ENCODE assay signal across 22 cellular contexts in the genomic region with DNA sequence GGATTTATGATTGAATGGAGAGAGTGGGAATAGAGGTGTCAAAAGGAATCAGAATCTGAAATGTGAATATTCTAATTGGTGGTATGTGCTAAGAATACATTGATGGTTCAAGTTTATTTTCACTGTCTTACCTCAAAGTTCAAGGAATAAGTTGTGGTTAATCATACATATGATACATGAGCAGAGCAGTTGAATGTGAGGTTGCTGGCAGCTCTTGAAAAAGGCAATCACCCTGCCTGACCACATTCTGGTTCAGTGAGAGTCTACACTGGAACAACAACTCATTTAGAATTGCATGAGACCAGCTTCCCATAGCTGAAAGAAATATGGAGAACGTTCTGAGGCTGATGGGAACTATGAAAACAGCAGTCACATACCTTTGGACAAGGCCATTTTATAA.
DNase-seq lines count a peak whose midpoint lies in the region; ATAC-seq, FAIRE-seq and TF ChIP-seq lines count a peak whose summit lies in the region.
"Had no signal": no experiment of that assay in that cellular context is flagged by ENCODE, and none has a peak within 500 bp of the region (broad histone marks: within the 10 kb centered on the region; RNA-seq: fewer than 3 reads in every experiment).

No MANE protein-coding gene starts in this region.

- no peak for TF ChIP-seq POLR2A in GM12892 (IDR thresholded peaks at IDR 0.05; ENCODE audit: low read depth, low read length)

- H3K9ac ChIP-seq in adipocyte (ENCODE audit: low read length) (no peak overlapping the region), skeletal muscle satellite cell (ENCODE audit: low read depth, low read length) (peak overlapping the region; percentile 55)
- H3K9ac ChIP-seq: KMS-11, parathyroid adenoma had no signal

- H4K20me1 ChIP-seq in GM23338 (replicated peaks; ENCODE audit: insufficient read depth), result no peaks in the 10 kb centered on the region

- H2AFZ ChIP-seq in GM23338, result peak overlapping the region; percentile 63; the same call in 1 of the 2 replicates
- H2AFZ ChIP-seq: parathyroid adenoma had no signal

- H3K4me3 Mint-ChIP-seq in GM23338, result no peak overlapping the region
- H3K4me3 Mint-ChIP-seq: activated T-cell treated with anti-CD3 and anti-CD28 coated beads, Interleukin-2, amount 50 U/mL, for 24 hours; B cell had no signal

- H3K36me3 ChIP-seq in GM23338 (ENCODE audit: insufficient read depth) (no peaks in the 10 kb centered on the region), adipocyte (ENCODE audit: control insufficient read depth, insufficient read depth, low read length, severe bottlenecking) (no peaks in the 10 kb centered on the region), skeletal muscle satellite cell (ENCODE audit: insufficient read depth, low read length) (no peaks in the 10 kb centered on the region)
- H3K36me3 ChIP-seq: cardiac muscle cell had no signal

- H3K79me2 ChIP-seq in GM23338 (replicated peaks; ENCODE audit: insufficient read depth), result no peaks in the 10 kb centered on the region
- H3K79me2 ChIP-seq: parathyroid adenoma had no signal

- no peak overlapping the region for H3K27ac Mint-ChIP-seq in GM23338
- H3K27ac Mint-ChIP-seq: activated T-cell treated with anti-CD3 and anti-CD28 coated beads, Interleukin-2, amount 50 U/mL, for 24 hours; B cell had no signal

- ATAC-seq in GM23338, result no peak
- ATAC-seq: left ventricle myocardium superior, Panc1 had no signal

- H3K36me3 Mint-ChIP-seq in GM23338 (ENCODE audit: low read depth), result no peaks in the 10 kb centered on the region

- DNase-seq in GM23338 (ENCODE audit: low spot score), result no peak
- DNase-seq in adipocyte (ENCODE audit: low read depth), result peak; percentile 67
- DNase-seq in fibroblast of the aortic adventitia (ENCODE audit: low read depth), result peak; percentile 73
- DNase-seq in posterior vena cava (ENCODE audit: low spot score), result no peak
- no peak for DNase-seq in head of caudate nucleus
- DNase-seq in GM12892 (ENCODE audit: insufficient read length), result no peak
- DNase-seq in NCI-H187 (lab: John Stamatoyannopoulos, UW), result no peak
- DNase-seq: activated CD4-positive, alpha-beta T cell treated with anti-CD3 and anti-CD28 coated beads, Interleukin-2, amount 50 U/mL, for 4 hours; activated naive CD4-positive, alpha-beta T cell treated with anti-CD3 and anti-CD28 coated beads, Interleukin-2, amount 50 U/mL, for 16 hours; activated T-cell treated with anti-CD3 and anti-CD28 coated beads, Interleukin-2, amount 50 U/mL, for 24 hours; GOT3; left ventricle myocardium superior; NCI-H1105; NCI-H748 treated with DMSO at 0.1 percent for 48 hours; SW 1271 had no signal

- no peak for FAIRE-seq in GM12892 (lab: Jason Lieb, UNC)

- H3K27ac ChIP-seq in GM23338 (ENCODE audit: low read depth), result no peak overlapping the region
- H3K27ac ChIP-seq: cardiac muscle cell, KMS-11, parathyroid adenoma had no signal

- H3K9me2 ChIP-seq in GM23338 (ENCODE audit: insufficient read depth), result peaks cover 12% of the 10 kb centered on the region

- intact Hi-C loops in posterior vena cava (cut with DNase I) (no loop called here), head of caudate nucleus (cut with DNase I) (no loop called here)

- no peaks in the 10 kb centered on the region for H3K27me3 ChIP-seq in GM23338 (ENCODE audit: insufficient read depth)
- no peaks in the 10 kb centered on the region for H3K27me3 ChIP-seq in adipocyte (replicated peaks; ENCODE audit: control insufficient read depth, insufficient read depth, low read length)
- no peaks in the 10 kb centered on the region for H3K27me3 ChIP-seq in skeletal muscle satellite cell (ENCODE audit: control insufficient read depth, insufficient read depth, low read length)
- H3K27me3 ChIP-seq: cardiac muscle cell had no signal

- no peaks in the 10 kb centered on the region for H3K9me3 Mint-ChIP-seq in GM23338
- H3K9me3 Mint-ChIP-seq: activated T-cell treated with anti-CD3 and anti-CD28 coated beads, Interleukin-2, amount 50 U/mL, for 24 hours had no signal

- no peaks in the 10 kb centered on the region for H3K4me1 ChIP-seq in GM23338 (ENCODE audit: insufficient read depth)
- H3K4me1 ChIP-seq in adipocyte (ENCODE audit: control insufficient read depth, insufficient read depth, low read length), result peaks cover 17% of the 10 kb centered on the region
- H3K4me1 ChIP-seq in skeletal muscle satellite cell (ENCODE audit: control insufficient read depth, insufficient read depth, low read length), result peaks cover 49% of the 10 kb centered on the region
- H3K4me1 ChIP-seq: parathyroid adenoma had no signal

- H3K4me3 ChIP-seq in GM23338 (no peak overlapping the region), adipocyte (ENCODE audit: low read length) (no peak overlapping the region), fibroblast of the aortic adventitia (ENCODE audit: low read depth, low read length) (no peak overlapping the region), skeletal muscle satellite cell (ENCODE audit: low read length) (no peak overlapping the region)
- H3K4me3 ChIP-seq: cardiac muscle cell, smooth muscle cell had no signal

- TF ChIP-seq CTCF in GM23338 (conservative IDR thresholded peaks at IDR 0.05; ENCODE audit: low read depth in 2 of 2) (no peak), fibroblast of the aortic adventitia (IDR thresholded peaks at IDR 0.05; ENCODE audit: insufficient read depth, low read length) (no peak)

- H3K4me1 Mint-ChIP-seq in GM23338, result no peaks in the 10 kb centered on the region
- H3K4me1 Mint-ChIP-seq: B cell had no signal

- no peaks in the 10 kb centered on the region for H3K9me3 ChIP-seq in adipocyte (ENCODE audit: control insufficient read depth, low read length)
- H3K9me3 ChIP-seq in skeletal muscle satellite cell (replicated peaks; ENCODE audit: low read length), result no peaks in the 10 kb centered on the region

- no peak overlapping the region for H3K4me2 ChIP-seq in GM23338
- H3K4me2 ChIP-seq in skeletal muscle satellite cell (ENCODE audit: low read length), result peak overlapping the region; percentile 7
- H3K4me2 ChIP-seq: KMS-11, smooth muscle cell had no signal

- peaks cover 5% of the 10 kb centered on the region for H3K27me3 Mint-ChIP-seq in GM23338 (ENCODE audit: insufficient read depth, low read depth, poor library complexity)

- no peaks in the 10 kb centered on the region for H3F3A ChIP-seq in GM23338 (replicated peaks; ENCODE audit: low read depth)

TF ChIP-seq in GM23338, 12 proteins besides CTCF, POLR2A, EP300 and RAD21 (continues in another document):
- TF ChIP-seq ZNF114 (CRISPR knock-in tag; IDR thresholded peaks at IDR 0.05) (no peak), NANOG (IDR thresholded peaks at IDR 0.05; ENCODE audit: borderline replicate concordance) (no peak), CREB1 (CRISPR knock-in tag; IDR thresholded peaks at IDR 0.05; ENCODE audit: low read depth) (no peak), EZH2 (IDR thresholded peaks at IDR 0.05; ENCODE audit: low read depth, unreplicated experiment) (no peak), POLR2AphosphoS5 (IDR thresholded peaks at IDR 0.05; ENCODE audit: low read depth) (no peak), EZH2phosphoT487 (IDR thresholded peaks at IDR 0.05; ENCODE audit: unreplicated experiment) (no peak)
- TF ChIP-seq, protein P1, sequence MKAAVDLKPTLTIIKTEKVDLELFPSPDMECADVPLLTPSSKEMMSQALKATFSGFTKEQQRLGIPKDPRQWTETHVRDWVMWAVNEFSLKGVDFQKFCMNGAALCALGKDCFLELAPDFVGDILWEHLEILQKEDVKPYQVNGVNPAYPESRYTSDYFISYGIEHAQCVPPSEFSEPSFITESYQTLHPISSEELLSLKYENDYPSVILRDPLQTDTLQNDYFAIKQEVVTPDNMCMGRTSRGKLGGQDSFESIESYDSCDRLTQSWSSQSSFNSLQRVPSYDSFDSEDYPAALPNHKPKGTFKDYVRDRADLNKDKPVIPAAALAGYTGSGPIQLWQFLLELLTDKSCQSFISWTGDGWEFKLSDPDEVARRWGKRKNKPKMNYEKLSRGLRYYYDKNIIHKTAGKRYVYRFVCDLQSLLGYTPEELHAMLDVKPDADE (IDR thresholded peaks at IDR 0.05), result no peak
- TF ChIP-seq, protein P2, sequence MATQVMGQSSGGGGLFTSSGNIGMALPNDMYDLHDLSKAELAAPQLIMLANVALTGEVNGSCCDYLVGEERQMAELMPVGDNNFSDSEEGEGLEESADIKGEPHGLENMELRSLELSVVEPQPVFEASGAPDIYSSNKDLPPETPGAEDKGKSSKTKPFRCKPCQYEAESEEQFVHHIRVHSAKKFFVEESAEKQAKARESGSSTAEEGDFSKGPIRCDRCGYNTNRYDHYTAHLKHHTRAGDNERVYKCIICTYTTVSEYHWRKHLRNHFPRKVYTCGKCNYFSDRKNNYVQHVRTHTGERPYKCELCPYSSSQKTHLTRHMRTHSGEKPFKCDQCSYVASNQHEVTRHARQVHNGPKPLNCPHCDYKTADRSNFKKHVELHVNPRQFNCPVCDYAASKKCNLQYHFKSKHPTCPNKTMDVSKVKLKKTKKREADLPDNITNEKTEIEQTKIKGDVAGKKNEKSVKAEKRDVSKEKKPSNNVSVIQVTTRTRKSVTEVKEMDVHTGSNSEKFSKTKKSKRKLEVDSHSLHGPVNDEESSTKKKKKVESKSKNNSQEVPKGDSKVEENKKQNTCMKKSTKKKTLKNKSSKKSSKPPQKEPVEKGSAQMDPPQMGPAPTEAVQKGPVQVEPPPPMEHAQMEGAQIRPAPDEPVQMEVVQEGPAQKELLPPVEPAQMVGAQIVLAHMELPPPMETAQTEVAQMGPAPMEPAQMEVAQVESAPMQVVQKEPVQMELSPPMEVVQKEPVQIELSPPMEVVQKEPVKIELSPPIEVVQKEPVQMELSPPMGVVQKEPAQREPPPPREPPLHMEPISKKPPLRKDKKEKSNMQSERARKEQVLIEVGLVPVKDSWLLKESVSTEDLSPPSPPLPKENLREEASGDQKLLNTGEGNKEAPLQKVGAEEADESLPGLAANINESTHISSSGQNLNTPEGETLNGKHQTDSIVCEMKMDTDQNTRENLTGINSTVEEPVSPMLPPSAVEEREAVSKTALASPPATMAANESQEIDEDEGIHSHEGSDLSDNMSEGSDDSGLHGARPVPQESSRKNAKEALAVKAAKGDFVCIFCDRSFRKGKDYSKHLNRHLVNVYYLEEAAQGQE (IDR thresholded peaks at IDR 0.05; ENCODE audit: unreplicated experiment), result no peak

Comparison
In these comparisons a context has a peak if more than half of its experiments do, and no peak if none do; other contexts are left out.
1. DNase-seq: peak in adipocyte (single experiment) and fibroblast of the aortic adventitia (single experiment); none in GM23338 (single experiment), posterior vena cava (single experiment), head of caudate nucleus (0 of 42), GM12892 (single experiment) and NCI-H187 (0 of 2).